8 cellular contexts compared by ENCODE assay signal in genomic region chr3:66253790-66254620, GRCh38. TPM values are rescaled to one million over a fixed set of nuclear protein-coding genes. Genes with fewer than 3 reads are reported as not detected.
DNase-seq lines count a peak whose midpoint lies in the region; ATAC-seq and TF ChIP-seq lines count a peak whose summit lies in the region.

No MANE protein-coding gene starts in this region.

- POLR2A ChIA-PET in CD4-positive, alpha-beta memory T cell (lab: Charles Lee; ENCODE audit: partially characterized antibody): interaction anchor here (0.5 to 1.4 kb wide), 4 partner anchors 23 to 568 kb away, joined by 3 to 6 read pairs (median 4); no protein-coding TSS in a partner anchor
- POLR2A ChIA-PET in HEK293T (lab: Yijun Ruan, JAX) (no interaction called here), WTC11 (lab: Charles Lee) (no interaction called here)

- TF ChIP-seq CTCF in WTC11 (IDR thresholded peaks at IDR 0.05) (peak; percentile 78), upper lobe of left lung (IDR thresholded peaks at IDR 0.05) (peak; percentile 63 to 83 (median 79))

- intact Hi-C loops in CD4-positive, alpha-beta memory T cell (cut with micrococcal nuclease): loop anchor here (1.0 kb wide), 3 partner anchors 118 to 568 kb away; no protein-coding TSS in a partner anchor

- peaks cover 4 to 11% (median 5%) of the 10 kb centered on the region in 4 donors for H3K4me1 Mint-ChIP-seq in CD4-positive, alpha-beta memory T cell
- no peaks in the 10 kb centered on the region for H3K4me1 Mint-ChIP-seq in WTC11

- H3K27me3 Mint-ChIP-seq in CD4-positive, alpha-beta memory T cell: no peaks in the 10 kb centered on the region
- no peaks in the 10 kb centered on the region for H3K27me3 Mint-ChIP-seq in WTC11 (ENCODE audit: low read depth)

- peak overlapping the region in 2 of 7 donors; percentile 24 to 64 for H3K27ac Mint-ChIP-seq in CD4-positive, alpha-beta memory T cell
- no peak overlapping the region for H3K27ac Mint-ChIP-seq in WTC11

- H3K9me3 ChIP-seq in CD4-positive, alpha-beta memory T cell (ENCODE audit: control insufficient read depth in 1 of 2, low read length in 2 of 2): no peaks in the 10 kb centered on the region
- no peaks in the 10 kb centered on the region for H3K9me3 ChIP-seq in upper lobe of left lung

- peaks cover 7 to 38% of the 10 kb centered on the region in 2 donors for H3K36me3 Mint-ChIP-seq in CD4-positive, alpha-beta memory T cell
- no peaks in the 10 kb centered on the region for H3K36me3 Mint-ChIP-seq in WTC11

- no peak for TF ChIP-seq POLR2A in upper lobe of left lung (IDR thresholded peaks at IDR 0.05)

- H3K4me3 ChIP-seq in CD4-positive, alpha-beta memory T cell (ENCODE audit: low read length in 2 of 2): no peak overlapping the region
- H3K4me3 ChIP-seq in upper lobe of left lung: no peak overlapping the region

- TF ChIP-seq EP300 in upper lobe of left lung (IDR thresholded peaks at IDR 0.05): no peak

- no peaks in the 10 kb centered on the region for H3K9me3 Mint-ChIP-seq in CD4-positive, alpha-beta memory T cell
- no peaks in the 10 kb centered on the region for H3K9me3 Mint-ChIP-seq in WTC11

- H3K36me3 ChIP-seq in CD4-positive, alpha-beta memory T cell (ENCODE audit: insufficient read depth, low read length): peaks cover 11% of the 10 kb centered on the region
- H3K36me3 ChIP-seq in upper lobe of left lung: peaks cover 0 to 9% (median 0%) of the 10 kb centered on the region in 4 donors

- CTCF ChIA-PET in CD4-positive, alpha-beta memory T cell (lab: Charles Lee; ENCODE audit: partially characterized antibody): interaction anchor here (0.6 to 7.3 kb wide), 39 partner anchors 8 to 737 kb away, joined by 3 to 183 read pairs (median 4); no protein-coding TSS in a partner anchor
- CTCF ChIA-PET in HEK293T (lab: Yijun Ruan, JAX): interaction anchor here (0.6 to 2.7 kb wide), 7 partner anchors 9 to 293 kb away, joined by 3 to 9 read pairs (median 5); no protein-coding TSS in a partner anchor
- CTCF ChIA-PET in WTC11 (lab: Charles Lee): interaction anchor here (0.6 to 5.3 kb wide), 18 partner anchors 9 to 718 kb away, joined by 3 to 39 read pairs (median 3); no protein-coding TSS in a partner anchor

- H3K4me1 ChIP-seq in CD4-positive, alpha-beta memory T cell (ENCODE audit: insufficient read depth, low read length): no peaks in the 10 kb centered on the region
- H3K4me1 ChIP-seq in upper lobe of left lung: no peaks in the 10 kb centered on the region

- 63 to 66% methylated on average over 6 of the region's 6 CpGs for WGBS in upper lobe of left lung, 2 donors

- peak in 4 of 5 donors; percentile 30 to 50 (median 41) for DNase-seq in CD4-positive, alpha-beta memory T cell
- peak; percentile 14 for DNase-seq in HEK293T (ENCODE audit: extremely low spot score)
- DNase-seq in WTC11 (ENCODE audit: low spot score): no peak
- DNase-seq in inferior parietal cortex (ENCODE audit: extremely low spot score): peak; percentile 73
- no peak for DNase-seq in upper lobe of left lung
- no peak for DNase-seq in activated T-cell treated with anti-CD3 and anti-CD28 coated beads, Interleukin-2, amount 50 U/mL, for 1 hour

- no peaks in the 10 kb centered on the region for H3K27me3 ChIP-seq in CD4-positive, alpha-beta memory T cell (ENCODE audit: insufficient read depth, low read length)
- H3K27me3 ChIP-seq in upper lobe of left lung: no peaks in the 10 kb centered on the region

- ATAC-seq in WTC11 (no peak), upper lobe of left lung (ENCODE audit: low FRiP score in 2 of 2) (peak in 1 of 2 donors; percentile 53), HG02678 (IDR thresholded peaks at IDR 0.05; ENCODE audit: unreplicated experiment) (no peak), HG03457 (IDR thresholded peaks at IDR 0.05; ENCODE audit: unreplicated experiment) (no peak)

- no peak overlapping the region for H3K27ac ChIP-seq in CD4-positive, alpha-beta memory T cell (ENCODE audit: low read depth, low read length)
- H3K27ac ChIP-seq in upper lobe of left lung: no peak overlapping the region

- no peak overlapping the region for H3K4me3 Mint-ChIP-seq in CD4-positive, alpha-beta memory T cell
- H3K4me3 Mint-ChIP-seq in WTC11: no peak overlapping the region

TF ChIP-seq in HEK293T, 16 proteins besides CTCF, POLR2A, EP300 and RAD21:
- TF ChIP-seq NFRKB (IDR thresholded peaks at IDR 0.05) (no peak), L3MBTL2 (conservative IDR thresholded peaks at IDR 0.05) (no peak), PKNOX1 (IDR thresholded peaks at IDR 0.05) (no peak), FOXM1 (IDR thresholded peaks at IDR 0.05; ENCODE audit: borderline replicate concordance) (no peak), ZNF384 (IDR thresholded peaks at IDR 0.05) (no peak), ARNT (IDR thresholded peaks at IDR 0.05) (no peak), LEF1 (IDR thresholded peaks at IDR 0.05; ENCODE audit: borderline replicate concordance) (no peak), SP1 (IDR thresholded peaks at IDR 0.05) (no peak)

TF ChIP-seq in WTC11, 78 proteins besides CTCF, POLR2A, EP300 and RAD21 (continues in another document):
- TF ChIP-seq ATF1 (CRISPR knock-in tag; IDR thresholded peaks at IDR 0.05) (no peak), ATF6 (CRISPR knock-in tag; IDR thresholded peaks at IDR 0.05) (no peak), MAX (CRISPR knock-in tag; IDR thresholded peaks at IDR 0.05) (no peak), GTF2I (CRISPR knock-in tag; conservative IDR thresholded peaks at IDR 0.05) (no peak), PRDM15 (CRISPR knock-in tag; IDR thresholded peaks at IDR 0.05) (no peak), PRRX2 (CRISPR knock-in tag; IDR thresholded peaks at IDR 0.05) (no peak), ATF2 (CRISPR knock-in tag; IDR thresholded peaks at IDR 0.05; ENCODE audit: borderline replicate concordance, low read depth) (no peak), ZNF671 (CRISPR knock-in tag; IDR thresholded peaks at IDR 0.05) (no peak), TEAD4 (CRISPR knock-in tag; IDR thresholded peaks at IDR 0.05) (no peak)

RNA-seq across cellular contexts. Expression of gene SLC25A26, which starts 33.2 kb away (rescaled TPM):
- 10 to 100 TPM; 18.9 to 21.1 TPM for total RNA-seq in CD4-positive, alpha-beta memory T cell
- polyA plus RNA-seq in CD4-positive, alpha-beta memory T cell: 10 to 100 TPM; 37.0 to 58.1 TPM
- total RNA-seq in WTC11 (2021): 29.1 to 31.0 TPM (median 30.2 TPM) in 3 replicates
- total RNA-seq in upper lobe of left lung: 10 to 100 TPM in 5 of 6 donors, 1 to 10 TPM in 1; 8.4 to 18.8 (median 17.0) TPM

Comparison
In these comparisons a context has a peak if more than half of its experiments do, and no peak if none do; other contexts are left out.
1. DNase-seq: peak in CD4-positive, alpha-beta memory T cell (4 of 5), HEK293T (single experiment) and inferior parietal cortex (single experiment); none in WTC11 (single experiment), upper lobe of left lung (0 of 2) and activated T-cell treated with anti-CD3 and anti-CD28 coated beads, Interleukin-2, amount 50 U/mL, for 1 hour (single experiment).